In genomic region chr10:18685555-18685954, GRCh38 we compare ENCODE assay signal across 8 cellular contexts.
"Had no signal": no experiment of that assay in that cellular context is flagged by ENCODE, and none has a peak within 500 bp of the region (broad histone marks: within the 10 kb centered on the region; RNA-seq: fewer than 3 reads in every experiment).

No MANE protein-coding gene starts in this region.

- H3K9ac ChIP-seq: GM23248 had no signal

- H3K9me3 Mint-ChIP-seq: GM23338, H9, HFFc6 had no signal

- H3K4me1 ChIP-seq: HAP-1 had no signal

- H3K9me3 ChIP-seq: HAP-1 had no signal

- H3K4me3 Mint-ChIP-seq: GM23338, H9, HFFc6 had no signal

- H3K36me3 ChIP-seq: HAP-1 had no signal

- H2AFZ ChIP-seq: GM23248, GM23338 had no signal

- H3K4me2 ChIP-seq: GM23338 had no signal

- H3K4me3 ChIP-seq: GM23248, GM23338, HAP-1 had no signal

- H3K27ac Mint-ChIP-seq: HFFc6 had no signal

- DNase-seq: GM23248, GOT3, H7, H9, HCEC 1CT, HFFc6 had no signal

- H3K27ac ChIP-seq: GM23248 had no signal

- ATAC-seq: GM23338 had no signal
